Comparison of ENCODE assay signal across 28 cellular contexts in the genomic region with DNA sequence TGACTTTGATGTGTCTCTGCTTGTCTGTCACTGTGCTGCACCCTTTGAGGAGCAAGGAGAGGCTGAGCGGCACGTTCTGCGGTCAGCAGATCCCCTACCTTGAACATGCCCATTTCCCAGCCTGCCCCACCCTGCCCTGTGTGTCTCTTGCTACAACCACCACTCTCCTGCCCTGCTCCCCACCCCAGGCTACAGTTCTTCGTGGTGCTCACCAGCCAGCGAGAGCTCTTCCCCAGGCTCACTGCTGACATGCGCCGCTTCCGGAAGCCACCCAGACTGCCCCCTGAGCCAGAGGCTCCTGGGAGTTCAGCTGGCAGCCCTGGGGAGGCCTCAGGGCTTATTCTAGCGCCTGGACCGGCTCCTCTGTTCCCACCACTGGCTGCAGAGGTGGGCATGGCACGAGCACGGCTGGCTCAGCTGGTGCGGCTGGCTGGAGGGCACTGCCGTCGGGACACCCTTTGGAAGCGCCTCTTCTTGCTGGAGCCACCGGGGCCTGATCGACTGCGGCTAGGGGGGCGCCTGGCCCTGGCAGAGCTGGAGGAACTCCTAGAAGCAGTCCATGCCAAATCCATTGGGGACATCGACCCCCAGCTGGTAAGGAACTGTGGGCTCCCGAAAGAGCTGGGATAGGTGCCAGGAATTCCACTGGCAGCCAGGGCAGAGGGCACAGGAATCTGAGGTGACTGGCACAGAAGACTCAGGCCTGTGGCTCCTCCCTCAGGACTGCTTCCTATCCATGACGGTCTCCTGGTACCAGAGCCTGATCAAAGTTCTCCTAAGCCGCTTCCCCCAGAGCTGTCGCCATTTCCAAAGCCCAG. TPM values are rescaled to one million over a fixed set of nuclear protein-coding genes. Genes with fewer than 3 reads are reported as not detected.
DNase-seq lines count a peak whose midpoint lies in the region; ATAC-seq and TF ChIP-seq lines count a peak whose summit lies in the region.
"Had no signal": no experiment of that assay in that cellular context is flagged by ENCODE, and none has a peak within 500 bp of the region (broad histone marks: within the 10 kb centered on the region; RNA-seq: fewer than 3 reads in every experiment).

No MANE protein-coding gene starts in this region.

- DNase-seq in H9 (peak; percentile 20), T-helper 17 cell (no peak), left ventricle myocardium inferior (no peak), myocyte (ENCODE audit: low read depth) (peak; percentile 17), natural killer cell (no peak), NCI-H146 treated with DMSO at 0.1 percent for 48 hours (lab: John Stamatoyannopoulos, UW; ENCODE audit: unreplicated experiment) (no peak), Caco-2 (no peak)
- DNase-seq: activated CD8-positive, alpha-beta memory T cell treated with anti-CD3 and anti-CD28 coated beads for 24 hours; amniotic stem cell; effector CD8-positive, alpha-beta T cell; esophagus squamous epithelium; lower lobe of right lung; MG63; NCI-H1694 treated with DMSO at 0.1 percent for 48 hours; NCI-H226; PC-9; stimulated activated CD4-positive, alpha-beta T cell treated with anti-CD3 and anti-CD28 coated beads, Interleukin-4, amount 100 ng/mL, for 1 hour; T1000 had no signal

- peaks cover 9 to 12% of the 10 kb centered on the region in 2 experiments for H3K4me1 Mint-ChIP-seq in H9
- H3K4me1 Mint-ChIP-seq in T-helper 17 cell: peaks cover 20% of the 10 kb centered on the region
- H3K4me1 Mint-ChIP-seq in natural killer cell: peaks cover 10 to 14% of the 10 kb centered on the region in 2 donors
- peaks cover 25% of the 10 kb centered on the region for H3K4me1 Mint-ChIP-seq in Caco-2 (ENCODE audit: low read depth, unreplicated experiment)

- H3K36me3 Mint-ChIP-seq in H9 (ENCODE audit: insufficient read depth in 1 of 3, low read depth in 3 of 3): peaks cover 33 to 84% (median 74%) of the 10 kb centered on the region in 3 experiments; a peak in 6 of 7 replicates
- peaks cover 17% of the 10 kb centered on the region for H3K36me3 Mint-ChIP-seq in T-helper 17 cell (ENCODE audit: low read depth)
- H3K36me3 Mint-ChIP-seq in natural killer cell: peaks cover 8% of the 10 kb centered on the region
- H3K36me3 Mint-ChIP-seq in Caco-2 (ENCODE audit: insufficient read depth, unreplicated experiment): peaks cover 53% of the 10 kb centered on the region

- H3K56ac ChIP-seq in H9 (ENCODE audit: insufficient read length, low read depth, low read length): no peak overlapping the region

- CTCF ChIA-PET in Caco-2 (lab: Charles Lee): interaction anchor here (0.6 kb wide), 1 partner anchor 449 kb away, joined by 3 read pairs; no protein-coding TSS in a partner anchor

- intact Hi-C loops in left ventricle myocardium inferior (cut with micrococcal nuclease): no loop called here
- intact Hi-C loops in natural killer cell (cut with micrococcal nuclease): no loop called here
- intact Hi-C loops in Caco-2 (cut with micrococcal nuclease; ENCODE audit: unreplicated experiment): no loop called here

- no peak overlapping the region for H3K18ac ChIP-seq in H9 (ENCODE audit: insufficient read length, low read depth, low read length)

- H3K36me3 ChIP-seq in left ventricle myocardium inferior (peaks cover 83% of the 10 kb centered on the region), Caco-2 (ENCODE audit: control insufficient read depth, insufficient read depth, low read length) (no peaks in the 10 kb centered on the region; the same call in 1 of the 2 replicates)

- no peak for ATAC-seq in T-helper 17 cell
- no peak for ATAC-seq in GM19455 (IDR thresholded peaks at IDR 0.05; ENCODE audit: unreplicated experiment)
- no peak for ATAC-seq in natural killer cell
- ATAC-seq: activated CD4-positive, CD25-positive, alpha-beta regulatory T cell treated with anti-CD3 and anti-CD28 coated beads, Interleukin-2, amount 50 U/mL, for 24 hours; GM12878; lower lobe of right lung; SK-N-SH treated with all-trans-retinoic acid at 6 μM for 48 hours had no signal

- H3K79me2 ChIP-seq in H9 (ENCODE audit: insufficient read depth, low read length): no peaks in the 10 kb centered on the region

- H3K23ac ChIP-seq in H9 (ENCODE audit: insufficient read length, low read depth, low read length): no peak overlapping the region

- H3K4me2 ChIP-seq in H9 (ENCODE audit: insufficient read depth, insufficient read length, low read length): no peak overlapping the region
- H3K4me2 ChIP-seq: PC-9 had no signal

- H3K23me2 ChIP-seq in H9 (ENCODE audit: insufficient read length, low read depth, low read length, poor library complexity, severe bottlenecking): no peaks in the 10 kb centered on the region

- no peaks in the 10 kb centered on the region; the same call in 1 of the 2 replicates for H3K4me1 ChIP-seq in H9 (ENCODE audit: insufficient read depth, low read length)
- peaks cover 30% of the 10 kb centered on the region for H3K4me1 ChIP-seq in left ventricle myocardium inferior
- H3K4me1 ChIP-seq in Caco-2: peaks cover 6% of the 10 kb centered on the region
- H3K4me1 ChIP-seq: HAP-1, pancreas had no signal

- H3K27me3 Mint-ChIP-seq in H9 (ENCODE audit: low read depth) (peaks cover 1% of the 10 kb centered on the region; the same call in 1 of the 2 replicates), T-helper 17 cell (no peaks in the 10 kb centered on the region), natural killer cell (ENCODE audit: low read depth in 2 of 2) (no peaks in the 10 kb centered on the region), Caco-2 (ENCODE audit: insufficient read depth, unreplicated experiment) (no peaks in the 10 kb centered on the region)
- H3K27me3 Mint-ChIP-seq: central memory CD8-positive, alpha-beta T cell had no signal

- no peak overlapping the region for H2AFZ ChIP-seq in H9 (ENCODE audit: low read length)
- H2AFZ ChIP-seq: PC-9 had no signal

- no peaks in the 10 kb centered on the region for H3K79me1 ChIP-seq in H9 (ENCODE audit: insufficient read depth, low read depth, low read length, poor library complexity, severe bottlenecking)

- H3K9me3 ChIP-seq in H9 (ENCODE audit: control insufficient read depth, low read depth, low read length) (no peaks in the 10 kb centered on the region), T-helper 17 cell (ENCODE audit: control insufficient read depth, low read length, poor library complexity, severe bottlenecking) (no peaks in the 10 kb centered on the region), left ventricle myocardium inferior (replicated peaks) (no peaks in the 10 kb centered on the region), Caco-2 (no peaks in the 10 kb centered on the region)
- H3K9me3 ChIP-seq: esophagus squamous epithelium, HAP-1, lower lobe of right lung, MG63, pancreas had no signal

- no peak overlapping the region for H4K91ac ChIP-seq in H9 (ENCODE audit: insufficient read length, low read depth, low read length)

- H4K8ac ChIP-seq in H9 (replicated peaks; ENCODE audit: insufficient read length, low read depth, low read length): no peak overlapping the region

- POLR2A ChIA-PET in Caco-2 (lab: Charles Lee): no interaction called here

- no peak overlapping the region for H4K5ac ChIP-seq in H9 (ENCODE audit: insufficient read length, low read depth, low read length)

- no peak overlapping the region for H2BK120ac ChIP-seq in H9 (ENCODE audit: low read depth, low read length, poor library complexity, severe bottlenecking)

- H3K27ac Mint-ChIP-seq in H9 (no peak overlapping the region), T-helper 17 cell (peak overlapping the region; percentile 76), natural killer cell (peak overlapping the region in 1 of 2 donors; percentile 10), Caco-2 (ENCODE audit: unreplicated experiment) (no peak overlapping the region)
- H3K27ac Mint-ChIP-seq: activated T-helper 2 cell treated with anti-CD3 and anti-CD28 coated beads, Interferon-gamma antibody, Interleukin-2, Interleukin-4, amounts not matched to agents 10 μg/mL and 5 μg/mL and 100 μg/mL, durations not matched to agents 14 hours and 24 hours and 36 hours had no signal

- H3K14ac ChIP-seq in H9 (ENCODE audit: insufficient read depth, low read length): no peak overlapping the region

- H4K20me1 ChIP-seq in H9 (ENCODE audit: control insufficient read depth, insufficient read depth, insufficient read length): peaks cover 2% of the 10 kb centered on the region

- no peak overlapping the region for H2BK12ac ChIP-seq in H9 (ENCODE audit: insufficient read length, low read depth, low read length)

- no peak overlapping the region for H3K27ac ChIP-seq in H9 (ENCODE audit: insufficient read length, low read depth, low read length)
- H3K27ac ChIP-seq in left ventricle myocardium inferior (replicated peaks): peak overlapping the region; percentile 57
- H3K27ac ChIP-seq: C4-2B, esophagus squamous epithelium, lower lobe of right lung, PC-9, skin epidermis had no signal

- no peak overlapping the region for H3K9ac ChIP-seq in H9 (ENCODE audit: extremely low read depth, insufficient read length, low read length)

- no peak overlapping the region for H2AK5ac ChIP-seq in H9 (ENCODE audit: insufficient read length, low read length)

- H2BK15ac ChIP-seq in H9 (ENCODE audit: low read depth, low read length): no peak overlapping the region

- H2BK5ac ChIP-seq in H9 (ENCODE audit: insufficient read length, low read length): no peak overlapping the region

- no CpG with 5 or more reads among the region's 25 CpGs for WGBS in H9 (ENCODE audit: extremely low coverage, insufficient read length, low lambda C conversion rate)

- H3K9me3 Mint-ChIP-seq in H9 (no peaks in the 10 kb centered on the region), natural killer cell (no peaks in the 10 kb centered on the region), Caco-2 (ENCODE audit: unreplicated experiment) (no peaks in the 10 kb centered on the region)
- H3K9me3 Mint-ChIP-seq: activated T-helper 2 cell treated with anti-CD3 and anti-CD28 coated beads, Interferon-gamma antibody, Interleukin-2, Interleukin-4, amounts not matched to agents 10 μg/mL and 5 μg/mL and 100 μg/mL, durations not matched to agents 14 hours and 24 hours and 36 hours; central memory CD8-positive, alpha-beta T cell had no signal

- no TSS peak for BruUV-seq in Caco-2 (replicated peaks; lab: Mats Ljungman, UMichigan)

- H3K4me3 ChIP-seq in left ventricle myocardium inferior: no peak overlapping the region
- no peak overlapping the region for H3K4me3 ChIP-seq in Caco-2 (ENCODE audit: low read depth, low read length)
- H3K4me3 ChIP-seq: esophagus squamous epithelium, GM12878, HAP-1, lower lobe of right lung, MG63, pancreas, PC-9, skin epidermis had no signal

- H3K4ac ChIP-seq in H9 (ENCODE audit: low read depth, low read length): no peak overlapping the region

- H2BK20ac ChIP-seq in H9 (ENCODE audit: low read depth, low read length, poor library complexity, severe bottlenecking): no peak overlapping the region

- no peak for TF ChIP-seq CTCF in H9 (conservative IDR thresholded peaks at IDR 0.05)
- no peak for TF ChIP-seq CTCF in left ventricle myocardium inferior (IDR thresholded peaks at IDR 0.05; ENCODE audit: borderline replicate concordance)
- TF ChIP-seq CTCF in natural killer cell (IDR thresholded peaks at IDR 0.05): no peak
- TF ChIP-seq CTCF in Caco-2 (IDR thresholded peaks at IDR 0.05; ENCODE audit: insufficient read depth in 1 of 2, low read depth in 1 of 2, low read length in 1 of 2, severe bottlenecking in 1 of 2, unreplicated experiment in 1 of 2): no peak

- H3K4me3 Mint-ChIP-seq in H9 (no peak overlapping the region), T-helper 17 cell (no peak overlapping the region), natural killer cell (no peak overlapping the region), Caco-2 (ENCODE audit: unreplicated experiment) (no peak overlapping the region)
- H3K4me3 Mint-ChIP-seq: central memory CD8-positive, alpha-beta T cell had no signal

- H3K27me3 ChIP-seq in H9 (ENCODE audit: insufficient read depth, low read length) (no peaks in the 10 kb centered on the region), left ventricle myocardium inferior (ENCODE audit: low read depth) (no peaks in the 10 kb centered on the region), Caco-2 (replicated peaks; ENCODE audit: control insufficient read depth, insufficient read depth, low read length) (no peaks in the 10 kb centered on the region)
- H3K27me3 ChIP-seq: esophagus squamous epithelium, MG63, pancreas had no signal

- H3T11ph ChIP-seq in H9 (ENCODE audit: low read length): no peak overlapping the region

RNA-seq across cellular contexts. Expression of gene HYI, which starts 5.6 kb away (rescaled TPM):
- total RNA-seq in H9 (2021) (15.1 and 16.1 TPM in 2 replicates), T-helper 17 cell (10 to 100 TPM; 14.8 to 24.1 TPM), left ventricle myocardium inferior (22.8 TPM), myocyte (8.7 and 12.4 TPM in 2 replicates), natural killer cell (10 to 100 TPM in 1 of 3 donors, 1 to 10 TPM in 2; 7.0 to 14.2 (median 8.6) TPM), Caco-2 (2022) (34.5 and 35.4 TPM in 2 replicates)
- polyA plus RNA-seq in myocyte (2012): 17.7 TPM

RNA-seq across cellular contexts. Expression of gene SZT2, which starts 58.4 kb away (rescaled TPM):
- total RNA-seq in H9 (2021) (14.8 and 16.8 TPM in 2 replicates), T-helper 17 cell (10 to 100 TPM; 87.0 to 92.1 TPM), left ventricle myocardium inferior (24.8 TPM), myocyte (13.8 and 19.5 TPM in 2 replicates), natural killer cell (100 to 1,000 TPM; 103 to 128 (median 123) TPM), Caco-2 (2022) (29.0 and 31.6 TPM in 2 replicates)
- polyA plus RNA-seq in myocyte (2012): 15.6 TPM

RNA-seq across cellular contexts. Expression of gene MED8, which starts 58.5 kb away (rescaled TPM):
- total RNA-seq in H9 (2021) (19.1 and 23.0 TPM in 2 replicates), T-helper 17 cell (10 to 100 TPM; 13.7 to 16.4 TPM), left ventricle myocardium inferior (15.7 TPM), myocyte (24.8 and 37.0 TPM in 2 replicates), natural killer cell (10 to 100 TPM; 17.8 to 26.8 (median 22.0) TPM), Caco-2 (2022) (33.3 and 35.8 TPM in 2 replicates)
- 44.2 TPM for polyA plus RNA-seq in myocyte (2012)

Comparison
In these comparisons a context has a peak if more than half of its experiments do, and no peak if none do; other contexts are left out.
1. DNase-seq: peak in H9 (single experiment) and myocyte (single experiment); none in T-helper 17 cell (0 of 3), left ventricle myocardium inferior (single experiment), natural killer cell (single experiment), NCI-H146 treated with DMSO at 0.1 percent for 48 hours (single experiment) and Caco-2 (0 of 2).